Comparison of ENCODE assay signal across 8 cellular contexts in genomic region chr7:143385891-143386781, GRCh38. TPM values are rescaled to one million over a fixed set of nuclear protein-coding genes. Genes with fewer than 3 reads are reported as not detected.
DNase-seq lines count a peak whose midpoint lies in the region; ATAC-seq and TF ChIP-seq lines count a peak whose summit lies in the region.

No MANE protein-coding gene starts in this region.

- no peak overlapping the region for H3K4me3 Mint-ChIP-seq in stimulated activated memory B cell treated with anti-CD40 and anti-IgM and Interleukin-4, amounts not matched to agents 10 μg/mL and 1 μg/mL and 100 μg/mL, for 72 hours

- no peak overlapping the region for H3K27ac Mint-ChIP-seq in stimulated activated memory B cell treated with anti-CD40 and anti-IgM and Interleukin-4, amounts not matched to agents 10 μg/mL and 1 μg/mL and 100 μg/mL, for 72 hours

- DNase-seq in CD1c-positive myeloid dendritic cell (ENCODE audit: extremely low spot score): peak; percentile 53
- no peak for DNase-seq in ascending aorta (ENCODE audit: low spot score in 2 of 2)
- peak; percentile 6 for DNase-seq in midbrain (lab: John Stamatoyannopoulos, UW)
- no peak for DNase-seq in GM13977 (ENCODE audit: low spot score)

- peaks cover 14% of the 10 kb centered on the region for H3K4me1 Mint-ChIP-seq in stimulated activated memory B cell treated with anti-CD40 and anti-IgM and Interleukin-4, amounts not matched to agents 10 μg/mL and 1 μg/mL and 100 μg/mL, for 72 hours

- ATAC-seq in HG02938 (IDR thresholded peaks at IDR 0.05; ENCODE audit: unreplicated experiment) (peak; percentile 45), GM21526 (IDR thresholded peaks at IDR 0.05; ENCODE audit: low FRiP score, unreplicated experiment) (no peak), GM21723 (IDR thresholded peaks at IDR 0.05; ENCODE audit: unreplicated experiment) (no peak)
- no peak for ATAC-seq in stimulated activated memory B cell treated with anti-CD40 and anti-IgM and Interleukin-4, amounts not matched to agents 10 μg/mL and 1 μg/mL and 100 μg/mL, for 72 hours

- H3K9me3 ChIP-seq in ascending aorta: no peaks in the 10 kb centered on the region

- TF ChIP-seq CTCF in ascending aorta (IDR thresholded peaks at IDR 0.05): no peak
- no peak for TF ChIP-seq CTCF in GM13977 (IDR thresholded peaks at IDR 0.05; ENCODE audit: extremely low read depth, insufficient read depth, missing control alignments)

- no peaks in the 10 kb centered on the region for H3K27me3 ChIP-seq in ascending aorta

- peak overlapping the region; percentile 35 to 89 for H3K4me3 ChIP-seq in ascending aorta

- H3K36me3 Mint-ChIP-seq in stimulated activated memory B cell treated with anti-CD40 and anti-IgM and Interleukin-4, amounts not matched to agents 10 μg/mL and 1 μg/mL and 100 μg/mL, for 72 hours: peaks cover 21% of the 10 kb centered on the region

- in situ Hi-C loops in GM13977 (cut with MboI; ENCODE audit: low pct_unique_long_range_greater_than_20kb, low sequenced_read_pairs, unreplicated experiment): no loop called here

- no peaks in the 10 kb centered on the region for H3K27me3 Mint-ChIP-seq in stimulated activated memory B cell treated with anti-CD40 and anti-IgM and Interleukin-4, amounts not matched to agents 10 μg/mL and 1 μg/mL and 100 μg/mL, for 72 hours

- peaks cover 39 to 71% of the 10 kb centered on the region in 2 donors for H3K36me3 ChIP-seq in ascending aorta

- H3K27ac ChIP-seq in ascending aorta: peak overlapping the region; percentile 97 to 99

- intact Hi-C loops in ascending aorta (cut with DNase I): loop anchor here (10.0 kb wide), 1 partner anchor 531 kb away; the partner anchor contains the start of gene EPHB6

- no peaks in the 10 kb centered on the region for H3K9me3 Mint-ChIP-seq in stimulated activated memory B cell treated with anti-CD40 and anti-IgM and Interleukin-4, amounts not matched to agents 10 μg/mL and 1 μg/mL and 100 μg/mL, for 72 hours

- peaks cover 29 to 75% of the 10 kb centered on the region in 2 donors for H3K4me1 ChIP-seq in ascending aorta

RNA-seq across cellular contexts. Expression of gene ZYX, which starts 5.0 kb away (rescaled TPM):
- 320 TPM for total RNA-seq in ascending aorta

RNA-seq across cellular contexts. Expression of gene EPHA1, which starts 22.5 kb away (rescaled TPM):
- total RNA-seq in ascending aorta: not detected

RNA-seq across cellular contexts. Expression of gene FAM131B, which starts 23.6 kb away (rescaled TPM):
- total RNA-seq in ascending aorta: 0.53 TPM

RNA-seq across cellular contexts. Expression of gene TAS2R60, which starts 57.1 kb away (rescaled TPM):
- not detected for total RNA-seq in ascending aorta

Comparison
In these comparisons a context has a peak if more than half of its experiments do, and no peak if none do; other contexts are left out.
1. DNase-seq: peak in CD1c-positive myeloid dendritic cell (single experiment) and midbrain (single experiment); none in ascending aorta (0 of 2) and GM13977 (single experiment).